19 cellular contexts compared by ENCODE assay signal in the genomic region with DNA sequence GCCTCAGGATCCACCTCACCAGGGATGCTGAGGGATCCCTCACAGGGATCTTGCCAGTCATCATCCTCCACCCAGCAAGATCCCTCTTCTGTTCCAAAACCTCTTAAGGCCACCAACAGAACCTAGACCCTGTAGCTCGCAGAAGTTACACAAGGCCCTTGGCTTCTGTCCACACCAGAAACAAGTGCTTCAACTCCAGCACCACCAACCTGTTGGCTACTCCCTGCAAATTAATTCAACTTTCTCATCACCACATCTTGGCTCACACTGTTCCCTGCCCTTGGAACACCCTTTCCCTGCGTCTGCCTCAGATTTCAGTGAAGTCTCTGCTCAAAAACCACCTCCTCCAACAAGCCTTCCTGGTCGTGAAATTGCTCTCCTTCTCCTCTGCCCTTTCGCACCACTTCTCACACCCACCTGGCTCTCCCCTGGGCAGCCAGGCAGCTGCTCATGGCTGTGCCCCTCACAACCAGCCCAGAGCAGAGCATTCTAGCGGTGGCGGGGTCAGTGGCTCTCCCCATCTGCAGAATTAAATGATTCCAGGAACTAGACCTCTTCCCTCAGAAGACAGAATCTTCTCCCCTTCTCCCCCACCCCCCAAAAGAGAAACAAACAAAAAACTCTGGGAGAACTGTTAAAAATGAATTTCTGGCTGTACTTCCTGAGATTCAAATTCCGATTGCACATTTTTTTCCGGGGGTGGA. TPM values are rescaled to one million over a fixed set of nuclear protein-coding genes. Genes with fewer than 3 reads are reported as not detected.
A peak's percentile ranks its signal among the peaks of the same experiment; 100 is the strongest.
DNase-seq lines count a peak whose midpoint lies in the region; ATAC-seq and TF ChIP-seq lines count a peak whose summit lies in the region.
"Had no signal": no experiment of that assay in that cellular context is flagged by ENCODE, and none has a peak within 500 bp of the region (broad histone marks: within the 10 kb centered on the region; RNA-seq: fewer than 3 reads in every experiment).

No MANE protein-coding gene starts in this region.

- POLR2A ChIA-PET in activated CD8-positive, alpha-beta T cell treated with anti-CD3 and anti-CD28 coated beads for 36 hours (lab: Charles Lee): interaction anchor here (1.2 kb wide), 1 partner anchor 15 kb away, joined by 3 read pairs; no protein-coding TSS in a partner anchor

- no peaks in the 10 kb centered on the region for H3K36me3 Mint-ChIP-seq in natural killer cell
- no peaks in the 10 kb centered on the region for H3K36me3 Mint-ChIP-seq in natural killer cell treated with Interleukin-12 subunit alpha and Interleukin-12 subunit beta and Interleukin-15 and Interleukin-18, amount 100 ng/mL, for 72 hours
- H3K36me3 Mint-ChIP-seq in activated CD8-positive, alpha-beta T cell treated with anti-CD3 and anti-CD28 coated beads for 36 hours (ENCODE audit: low read depth): no peaks in the 10 kb centered on the region
- H3K36me3 Mint-ChIP-seq in activated T-cell treated with anti-CD3 and anti-CD28 coated beads, Interleukin-2, amount 50 U/mL, for 72 hours (ENCODE audit: insufficient read depth in 2 of 2): no peaks in the 10 kb centered on the region

- H3K36me3 ChIP-seq in osteoblast (ENCODE audit: insufficient read depth, low read length) (no peaks in the 10 kb centered on the region), tibial artery (no peaks in the 10 kb centered on the region)
- H3K36me3 ChIP-seq: Peyer's patch had no signal

- H3K4me2 ChIP-seq in osteoblast (ENCODE audit: insufficient read depth, low read length): no peak overlapping the region

- DNase-seq in natural killer cell (no peak), osteoblast (ENCODE audit: insufficient read length, low spot score, missing footprints) (peak; percentile 49), tibial artery (no peak)
- DNase-seq in natural killer cell treated with Interleukin-12 subunit alpha and Interleukin-12 subunit beta and Interleukin-15 and Interleukin-18, amount 100 ng/mL, for 72 hours (ENCODE audit: low spot score): no peak
- DNase-seq in activated CD8-positive, alpha-beta T cell treated with anti-CD3 and anti-CD28 coated beads for 36 hours: no peak
- no peak for DNase-seq in activated T-cell treated with anti-CD3 and anti-CD28 coated beads, Interleukin-2, amount 50 U/mL, for 72 hours
- DNase-seq: activated naive CD8-positive, alpha-beta T cell treated with anti-CD3 and anti-CD28 coated beads, Interleukin-2, amount 50 U/mL, for 24 hours; activated T-cell treated with anti-CD3 and anti-CD28 coated beads, Interleukin-2, amount 50 U/mL, for 24 hours; central memory CD4-positive, alpha-beta T cell; GDM1; GM23248; KG1; NCI-H1105 treated with DMSO at 0.1 percent for 48 hours; NCI-H2171; Peyer's patch; stimulated activated CD4-positive, alpha-beta T cell treated with anti-CD3 and anti-CD28 coated beads, Interleukin-4, amount 100 ng/mL, for 4 hours had no signal

- no peaks in the 10 kb centered on the region for H3K79me2 ChIP-seq in osteoblast (ENCODE audit: insufficient read depth, low read length)

- H3K4me3 ChIP-seq in osteoblast (ENCODE audit: insufficient read depth, low read length): no peak overlapping the region
- no peak overlapping the region for H3K4me3 ChIP-seq in tibial artery
- H3K4me3 ChIP-seq: GM23248 had no signal

- TF ChIP-seq CTCF in natural killer cell (IDR thresholded peaks at IDR 0.05) (no peak), osteoblast (IDR thresholded peaks at IDR 0.05; ENCODE audit: extremely low read depth, low read depth, low read length) (no peak), tibial artery (IDR thresholded peaks at IDR 0.05) (no peak)
- no peak for TF ChIP-seq CTCF in activated CD8-positive, alpha-beta T cell treated with anti-CD3 and anti-CD28 coated beads for 36 hours (IDR thresholded peaks at IDR 0.05)

- H3K27ac ChIP-seq in osteoblast (ENCODE audit: low read depth, low read length) (no peak overlapping the region), tibial artery (no peak overlapping the region)
- H3K27ac ChIP-seq: GM23248, HL-60 had no signal

- peaks cover 2% of the 10 kb centered on the region for H3K4me1 ChIP-seq in osteoblast (ENCODE audit: insufficient read depth, low read length)
- peaks cover 0 to 17% (median 13%) of the 10 kb centered on the region in 4 donors for H3K4me1 ChIP-seq in tibial artery

- H3K9me3 ChIP-seq in osteoblast (ENCODE audit: low read depth, low read length): no peaks in the 10 kb centered on the region
- H3K9me3 ChIP-seq in tibial artery: no peaks in the 10 kb centered on the region
- H3K9me3 ChIP-seq: Peyer's patch had no signal

- H3K27me3 ChIP-seq in osteoblast (ENCODE audit: insufficient read depth, low read length) (peaks cover 44% of the 10 kb centered on the region), tibial artery (peaks cover 0 to 29% of the 10 kb centered on the region in 2 donors)

- ATAC-seq in natural killer cell: no peak
- no peak for ATAC-seq in natural killer cell treated with Interleukin-12 subunit alpha and Interleukin-12 subunit beta and Interleukin-15 and Interleukin-18, amount 100 ng/mL, for 72 hours
- ATAC-seq in esophagus mucosa: peak; percentile 4
- ATAC-seq in activated CD8-positive, alpha-beta T cell treated with anti-CD3 and anti-CD28 coated beads for 36 hours: no peak
- ATAC-seq in activated T-cell treated with anti-CD3 and anti-CD28 coated beads, Interleukin-2, amount 50 U/mL, for 72 hours (replicated peaks in 1 of 2): no peak
- ATAC-seq in HG03139 (IDR thresholded peaks at IDR 0.05; ENCODE audit: unreplicated experiment): no peak
- ATAC-seq: activated naive CD8-positive, alpha-beta T cell treated with anti-CD3 and anti-CD28 coated beads, Interleukin-2, amount 50 U/mL, for 24 hours had no signal

- intact Hi-C loops in natural killer cell (cut with micrococcal nuclease): no loop called here
- intact Hi-C loops in activated CD8-positive, alpha-beta T cell treated with anti-CD3 and anti-CD28 coated beads for 36 hours (cut with micrococcal nuclease): no loop called here
- intact Hi-C loops in tibial artery (cut with DNase I; ENCODE audit: low total_unique reads): no loop called here

- H3K4me1 Mint-ChIP-seq in natural killer cell: peaks cover 11 to 20% of the 10 kb centered on the region in 2 donors
- H3K4me1 Mint-ChIP-seq in natural killer cell treated with Interleukin-12 subunit alpha and Interleukin-12 subunit beta and Interleukin-15 and Interleukin-18, amount 100 ng/mL, for 72 hours (ENCODE audit: low read depth in 2 of 2): peaks cover 3 to 8% of the 10 kb centered on the region in 2 donors
- peaks cover 18% of the 10 kb centered on the region for H3K4me1 Mint-ChIP-seq in activated CD8-positive, alpha-beta T cell treated with anti-CD3 and anti-CD28 coated beads for 36 hours (ENCODE audit: low read depth)
- peaks cover 28% of the 10 kb centered on the region for H3K4me1 Mint-ChIP-seq in activated T-cell treated with anti-CD3 and anti-CD28 coated beads, Interleukin-2, amount 50 U/mL, for 72 hours (ENCODE audit: low read depth)

- peak overlapping the region; percentile 11 for H3K4me3 Mint-ChIP-seq in natural killer cell
- no peak overlapping the region for H3K4me3 Mint-ChIP-seq in natural killer cell treated with Interleukin-12 subunit alpha and Interleukin-12 subunit beta and Interleukin-15 and Interleukin-18, amount 100 ng/mL, for 72 hours
- H3K4me3 Mint-ChIP-seq in activated CD8-positive, alpha-beta T cell treated with anti-CD3 and anti-CD28 coated beads for 36 hours: no peak overlapping the region
- no peak overlapping the region for H3K4me3 Mint-ChIP-seq in activated T-cell treated with anti-CD3 and anti-CD28 coated beads, Interleukin-2, amount 50 U/mL, for 72 hours
- H3K4me3 Mint-ChIP-seq: activated naive CD8-positive, alpha-beta T cell treated with anti-CD3 and anti-CD28 coated beads, Interleukin-2, amount 50 U/mL, for 24 hours; activated T-cell treated with anti-CD3 and anti-CD28 coated beads, Interleukin-2, amount 50 U/mL, for 24 hours had no signal

- no peaks in the 10 kb centered on the region for H3K9me3 Mint-ChIP-seq in natural killer cell
- no peaks in the 10 kb centered on the region for H3K9me3 Mint-ChIP-seq in natural killer cell treated with Interleukin-12 subunit alpha and Interleukin-12 subunit beta and Interleukin-15 and Interleukin-18, amount 100 ng/mL, for 72 hours
- no peaks in the 10 kb centered on the region for H3K9me3 Mint-ChIP-seq in activated CD8-positive, alpha-beta T cell treated with anti-CD3 and anti-CD28 coated beads for 36 hours
- no peaks in the 10 kb centered on the region for H3K9me3 Mint-ChIP-seq in activated T-cell treated with anti-CD3 and anti-CD28 coated beads, Interleukin-2, amount 50 U/mL, for 72 hours
- H3K9me3 Mint-ChIP-seq: activated naive CD8-positive, alpha-beta T cell treated with anti-CD3 and anti-CD28 coated beads, Interleukin-2, amount 50 U/mL, for 24 hours; activated T-cell treated with anti-CD3 and anti-CD28 coated beads, Interleukin-2, amount 50 U/mL, for 24 hours had no signal

- H4K20me1 ChIP-seq in osteoblast (ENCODE audit: insufficient read depth, low read length): no peaks in the 10 kb centered on the region

- H2AFZ ChIP-seq in osteoblast (ENCODE audit: low read length): no peak overlapping the region
- H2AFZ ChIP-seq: GM23248 had no signal

- CTCF ChIA-PET in activated CD8-positive, alpha-beta T cell treated with anti-CD3 and anti-CD28 coated beads for 36 hours (lab: Charles Lee): no interaction called here

- H3K27ac Mint-ChIP-seq in natural killer cell: no peak overlapping the region
- no peak overlapping the region for H3K27ac Mint-ChIP-seq in natural killer cell treated with Interleukin-12 subunit alpha and Interleukin-12 subunit beta and Interleukin-15 and Interleukin-18, amount 100 ng/mL, for 72 hours
- H3K27ac Mint-ChIP-seq in activated CD8-positive, alpha-beta T cell treated with anti-CD3 and anti-CD28 coated beads for 36 hours: no peak overlapping the region
- no peak overlapping the region for H3K27ac Mint-ChIP-seq in activated T-cell treated with anti-CD3 and anti-CD28 coated beads, Interleukin-2, amount 50 U/mL, for 72 hours
- H3K27ac Mint-ChIP-seq: activated naive CD8-positive, alpha-beta T cell treated with anti-CD3 and anti-CD28 coated beads, Interleukin-2, amount 50 U/mL, for 24 hours; activated T-cell treated with anti-CD3 and anti-CD28 coated beads, Interleukin-2, amount 50 U/mL, for 24 hours had no signal

- peaks cover 32 to 34% of the 10 kb centered on the region in 2 donors for H3K27me3 Mint-ChIP-seq in natural killer cell (ENCODE audit: low read depth in 2 of 2)
- peaks cover 27 to 39% of the 10 kb centered on the region in 2 donors for H3K27me3 Mint-ChIP-seq in natural killer cell treated with Interleukin-12 subunit alpha and Interleukin-12 subunit beta and Interleukin-15 and Interleukin-18, amount 100 ng/mL, for 72 hours
- peaks cover 12% of the 10 kb centered on the region for H3K27me3 Mint-ChIP-seq in activated CD8-positive, alpha-beta T cell treated with anti-CD3 and anti-CD28 coated beads for 36 hours
- peaks cover 24% of the 10 kb centered on the region for H3K27me3 Mint-ChIP-seq in activated T-cell treated with anti-CD3 and anti-CD28 coated beads, Interleukin-2, amount 50 U/mL, for 72 hours (ENCODE audit: low read depth)

RNA-seq across cellular contexts. Expression of gene PLLP, which starts 1.8 kb away (rescaled TPM):
- total RNA-seq in natural killer cell: not detected
- total RNA-seq in natural killer cell treated with Interleukin-12 subunit alpha and Interleukin-12 subunit beta and Interleukin-15 and Interleukin-18, amount 100 ng/mL, for 72 hours: under 1 TPM in 1 of 2 donors, not detected in 1; 0.67 TPM
- total RNA-seq in esophagus mucosa: 9.3 TPM
- total RNA-seq in osteoblast: under 0.01 TPM in 2 replicates
- under 1 TPM; 0.51 to 0.65 TPM for total RNA-seq in activated CD8-positive, alpha-beta T cell treated with anti-CD3 and anti-CD28 coated beads for 36 hours
- total RNA-seq in activated T-cell treated with anti-CD3 and anti-CD28 coated beads, Interleukin-2, amount 50 U/mL, for 72 hours: under 1 TPM in 1 of 2 donors, not detected in 1; 0.48 TPM
- total RNA-seq: GM23248 had no signal

RNA-seq across cellular contexts. Expression of gene ARL2BP, which starts 37.6 kb away (rescaled TPM):
- 10 to 100 TPM; 36.5 to 44.4 (median 43.7) TPM for total RNA-seq in natural killer cell
- 10 to 100 TPM; 28.3 to 32.3 TPM for total RNA-seq in natural killer cell treated with Interleukin-12 subunit alpha and Interleukin-12 subunit beta and Interleukin-15 and Interleukin-18, amount 100 ng/mL, for 72 hours
- total RNA-seq in esophagus mucosa: 43.4 TPM
- total RNA-seq in osteoblast: 85.8 and 88.4 TPM in 2 replicates
- 10 to 100 TPM in 1 of 2 experiments, 1 to 10 TPM in 1; 9.4 to 11.0 TPM for total RNA-seq in activated CD8-positive, alpha-beta T cell treated with anti-CD3 and anti-CD28 coated beads for 36 hours
- 10 to 100 TPM; 27.9 to 30.3 TPM for total RNA-seq in activated T-cell treated with anti-CD3 and anti-CD28 coated beads, Interleukin-2, amount 50 U/mL, for 72 hours
